In the genomic region with DNA sequence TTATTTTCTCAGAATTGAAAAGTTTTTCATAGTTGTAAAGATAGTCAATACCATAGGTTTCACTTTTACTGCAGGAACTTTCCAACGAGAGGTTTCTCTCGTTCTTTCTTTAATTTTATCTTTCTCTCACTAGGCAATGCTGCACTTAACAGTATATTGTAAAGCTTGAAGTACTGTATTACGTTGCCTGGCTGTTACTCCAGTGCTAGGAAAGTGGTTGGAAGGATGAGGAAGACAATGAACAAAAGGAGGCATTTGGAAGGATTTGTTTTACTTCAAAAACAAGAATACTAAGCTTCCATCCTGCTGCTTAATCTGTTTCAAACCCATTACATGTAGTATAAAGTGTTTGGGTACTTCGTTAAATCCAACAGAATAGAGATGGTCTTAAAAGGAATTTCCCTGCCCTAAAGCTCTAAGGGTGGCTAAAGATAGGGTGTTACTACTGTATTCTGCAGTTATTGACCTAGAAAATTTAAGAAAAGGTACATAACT, we compare ENCODE assay signal across 8 cellular contexts. TPM values are rescaled to one million over a fixed set of nuclear protein-coding genes. Genes with fewer than 3 reads are reported as not detected.
A peak's percentile ranks its signal among the peaks of the same experiment; 100 is the strongest.
DNase-seq lines count a peak whose midpoint lies in the region; ATAC-seq and TF ChIP-seq lines count a peak whose summit lies in the region.

No MANE protein-coding gene starts in this region.

- no peak for TF ChIP-seq CTCF in Panc1 (IDR thresholded peaks at IDR 0.05)
- TF ChIP-seq CTCF in epithelial cell of proximal tubule (conservative IDR thresholded peaks at IDR 0.05; ENCODE audit: low read depth, low read length) = no peak

- H2AK5ac ChIP-seq in neuronal stem cell (ENCODE audit: low read depth, low read length) = no peak overlapping the region

- CTCF ChIA-PET in Panc1 (lab: Charles Lee) = no interaction called here

- no peak overlapping the region for H3K14ac ChIP-seq in neuronal stem cell (ENCODE audit: low read length)

- POLR2A ChIA-PET in Panc1 (lab: Charles Lee) = no interaction called here

- H3K4me3 ChIP-seq in Panc1 (ENCODE audit: low read depth in 2 of 2, low read length in 2 of 2) (peak overlapping the region; percentile 67 to 96), epithelial cell of proximal tubule (ENCODE audit: low read depth, low read length) (peak overlapping the region; percentile 85), neuronal stem cell (ENCODE audit: low read length in 2 of 2) (peak overlapping the region in 1 of 2 donors; percentile 81)

- peak overlapping the region; percentile 96 for H2AFZ ChIP-seq in neuronal stem cell (ENCODE audit: low read length)

- H3K18ac ChIP-seq in neuronal stem cell (ENCODE audit: low read length) = no peak overlapping the region

- H3K9ac ChIP-seq in neuronal stem cell (ENCODE audit: low read depth, low read length, poor library complexity) = no peak overlapping the region

- no peak overlapping the region for H2BK12ac ChIP-seq in neuronal stem cell (ENCODE audit: low read length)

- BruUV-seq in Panc1 (replicated peaks; lab: Mats Ljungman, UMichigan) = no TSS peak

- peak overlapping the region; percentile 34 for H3K4me2 ChIP-seq in neuronal stem cell (ENCODE audit: insufficient read depth, low read length, poor library complexity, severe bottlenecking)

- in situ Hi-C loops in Panc1 (cut with HindIII; ENCODE audit: low pct_unique_long_range_greater_than_20kb, low sequenced_read_pairs) = no loop called here

- peaks cover 2% of the 10 kb centered on the region for H3K79me1 ChIP-seq in neuronal stem cell (ENCODE audit: low read depth, low read length)

- peak; percentile 85 for DNase-seq in NCI-H2107 treated with DMSO at 0.1 percent for 48 hours (lab: John Stamatoyannopoulos, UW; ENCODE audit: unreplicated experiment)
- DNase-seq in NCI-H2107 (lab: John Stamatoyannopoulos, UW) = no peak
- no peak for DNase-seq in Panc1 (ENCODE audit: low read depth, low spot score)
- DNase-seq in epithelial cell of proximal tubule (ENCODE audit: low read depth) = no peak
- peak; percentile 15 for DNase-seq in neuronal stem cell (ENCODE audit: low spot score)
- no peak for DNase-seq in head of caudate nucleus

- no peak overlapping the region for H3K23ac ChIP-seq in neuronal stem cell (ENCODE audit: low read depth, low read length, poor library complexity)

- intact Hi-C loops in Panc1 (cut with micrococcal nuclease; ENCODE audit: unreplicated experiment) = loop anchor here (5.0 kb wide), 2 partner anchors 136 to 184 kb away; no protein-coding TSS in a partner anchor
- intact Hi-C loops in head of caudate nucleus (cut with DNase I) = no loop called here

- H3K27ac ChIP-seq in Panc1 (ENCODE audit: low read length) = peak overlapping the region; percentile 78
- H3K27ac ChIP-seq in neuronal stem cell (replicated peaks; ENCODE audit: low read length) = peak overlapping the region; percentile 77

- H3K9me3 ChIP-seq in Panc1 (ENCODE audit: control insufficient read depth, insufficient read depth, low read depth, low read length) (no peaks in the 10 kb centered on the region), neuronal stem cell (replicated peaks in 1 of 2; ENCODE audit: control insufficient read depth in 2 of 2, insufficient read depth in 1 of 2, low read depth in 1 of 2, low read length in 2 of 2) (no peaks in the 10 kb centered on the region)

- no peak overlapping the region for H2BK15ac ChIP-seq in neuronal stem cell (ENCODE audit: low read length)

- no peak overlapping the region for H2BK120ac ChIP-seq in neuronal stem cell (ENCODE audit: low read depth, low read length)

- H3K27me3 ChIP-seq in Panc1 (ENCODE audit: control insufficient read depth, insufficient read depth, low read length) (no peaks in the 10 kb centered on the region), neuronal stem cell (ENCODE audit: control insufficient read depth in 3 of 3, insufficient read depth in 3 of 3, low read depth in 1 of 3, low read length in 3 of 3) (no peaks in the 10 kb centered on the region)

- H3K4ac ChIP-seq in neuronal stem cell (ENCODE audit: low read length) = no peak overlapping the region

- no peak overlapping the region for H4K91ac ChIP-seq in neuronal stem cell (ENCODE audit: low read depth, low read length, poor library complexity)

- WGBS in neuronal stem cell (ENCODE audit: extremely low coverage in 2 of 2, insufficient read length in 2 of 2, insufficient replicate concordance in 1 of 2), 2 donors = no CpG with 5 or more reads among the region's 4 CpGs

- H2BK5ac ChIP-seq in neuronal stem cell (ENCODE audit: low read length) = no peak overlapping the region

- ATAC-seq in Panc1 (peak; percentile 48), HG02970 (IDR thresholded peaks at IDR 0.05; ENCODE audit: low FRiP score, unreplicated experiment) (no peak), HG03095 (IDR thresholded peaks at IDR 0.05; ENCODE audit: unreplicated experiment) (no peak)

- no peak overlapping the region for H4K8ac ChIP-seq in neuronal stem cell (ENCODE audit: low read depth, low read length)

- H3K36me3 ChIP-seq in Panc1 (ENCODE audit: control insufficient read depth, insufficient read depth, low read length) = no peaks in the 10 kb centered on the region; the same call in 1 of the 2 replicates
- peaks cover 0 to 7% of the 10 kb centered on the region in 2 donors for H3K36me3 ChIP-seq in neuronal stem cell (replicated peaks in 1 of 2; ENCODE audit: control insufficient read depth in 2 of 2, insufficient read depth in 2 of 2, low read length in 2 of 2)

- H3K4me1 ChIP-seq in Panc1 (ENCODE audit: control insufficient read depth, insufficient read depth, low read length) = peaks cover 30% of the 10 kb centered on the region
- H3K4me1 ChIP-seq in neuronal stem cell (ENCODE audit: control insufficient read depth in 2 of 2, insufficient read depth in 1 of 2, low read depth in 1 of 2, low read length in 2 of 2) = peaks cover 9 to 13% of the 10 kb centered on the region in 2 donors

RNA-seq across cellular contexts. Expression of gene IFT57, which starts 0.6 kb away (rescaled TPM):
- total RNA-seq in Panc1 (2021; ENCODE audit: unreplicated experiment) = 45.7 TPM
- 43.0 TPM for polyA plus RNA-seq in Panc1 (2012; ENCODE audit: insufficient read length)
- total RNA-seq in epithelial cell of proximal tubule = 58.4 and 64.2 TPM in 2 replicates
- 49.5 TPM for polyA plus RNA-seq in neuronal stem cell (2013, experiment 1 of 2)
- polyA plus RNA-seq in neuronal stem cell (2013, experiment 2 of 2) = 52.3 TPM

Comparison
In these comparisons a context has a peak if more than half of its experiments do, and no peak if none do; other contexts are left out.
1. DNase-seq: peak in NCI-H2107 treated with DMSO at 0.1 percent for 48 hours (single experiment) and neuronal stem cell (single experiment); none in NCI-H2107 (single experiment), Panc1 (single experiment), epithelial cell of proximal tubule (single experiment) and head of caudate nucleus (0 of 42).